ENCODE assay signal across 2 cellular contexts in the genomic region with DNA sequence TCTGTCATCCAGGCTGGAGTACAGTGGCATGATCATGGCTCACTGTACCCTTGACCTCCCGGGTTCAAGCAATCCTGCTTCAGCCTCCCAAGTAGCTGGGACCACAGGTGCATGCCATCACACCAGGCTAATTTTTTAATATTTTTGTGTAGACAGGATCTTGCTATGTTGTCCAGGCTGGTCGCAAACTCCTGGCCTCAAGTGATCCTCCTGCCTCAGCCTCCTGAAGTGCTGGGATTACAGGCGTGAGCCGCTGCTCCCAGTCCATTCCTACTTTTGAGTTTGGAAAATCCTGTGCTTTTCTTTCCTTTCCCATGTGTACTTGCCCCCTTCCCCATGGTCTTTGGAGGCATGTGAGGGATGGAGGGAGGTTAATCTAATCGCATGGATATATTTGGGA.
TF ChIP-seq lines count a peak whose summit lies in the region.

No MANE protein-coding gene starts in this region.

TF ChIP-seq in WTC11, 78 proteins besides CTCF, POLR2A, EP300 and RAD21:
- TF ChIP-seq KAT7 (CRISPR knock-in tag; IDR thresholded peaks at IDR 0.05; ENCODE audit: borderline replicate concordance) (no peak), ZNF121 (CRISPR knock-in tag; IDR thresholded peaks at IDR 0.05) (peak; percentile 77)

TF ChIP-seq in H1, 55 proteins besides CTCF, POLR2A, EP300 and RAD21:
- TF ChIP-seq, protein P1, sequence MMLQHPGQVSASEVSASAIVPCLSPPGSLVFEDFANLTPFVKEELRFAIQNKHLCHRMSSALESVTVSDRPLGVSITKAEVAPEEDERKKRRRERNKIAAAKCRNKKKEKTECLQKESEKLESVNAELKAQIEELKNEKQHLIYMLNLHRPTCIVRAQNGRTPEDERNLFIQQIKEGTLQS (IDR thresholded peaks at IDR 0.05; ENCODE audit: insufficient read depth, low read depth, low read length): no peak
- TF ChIP-seq TEAD4 (IDR thresholded peaks at IDR 0.05; ENCODE audit: low read depth, low read length) (no peak), BCL11A (IDR thresholded peaks at IDR 0.05; ENCODE audit: low read depth in 2 of 2, low read length in 2 of 2) (no peak), RXRA (IDR thresholded peaks at IDR 0.05; ENCODE audit: insufficient read depth, low read depth, low read length) (no peak), SP2 (IDR thresholded peaks at IDR 0.05; ENCODE audit: low read length) (no peak), MAFK (IDR thresholded peaks at IDR 0.05; ENCODE audit: low read depth, low read length) (no peak), SIRT6 (IDR thresholded peaks at IDR 0.05; ENCODE audit: low read length) (no peak), SP4 (IDR thresholded peaks at IDR 0.05; ENCODE audit: low read length) (no peak), CBX5 (IDR thresholded peaks at IDR 0.05; ENCODE audit: low read depth, low read length) (no peak), ASH2L (IDR thresholded peaks at IDR 0.05; ENCODE audit: low read length) (no peak), CBX8 (IDR thresholded peaks at IDR 0.05; ENCODE audit: borderline replicate concordance, low read depth, low read length) (no peak), SIN3A (conservative IDR thresholded peaks at IDR 0.05 in 1 of 2, IDR thresholded peaks at IDR 0.05 in 1 of 2; ENCODE audit: low read depth in 1 of 2, low read length in 2 of 2) (no peak)
- TF ChIP-seq, protein P2, sequence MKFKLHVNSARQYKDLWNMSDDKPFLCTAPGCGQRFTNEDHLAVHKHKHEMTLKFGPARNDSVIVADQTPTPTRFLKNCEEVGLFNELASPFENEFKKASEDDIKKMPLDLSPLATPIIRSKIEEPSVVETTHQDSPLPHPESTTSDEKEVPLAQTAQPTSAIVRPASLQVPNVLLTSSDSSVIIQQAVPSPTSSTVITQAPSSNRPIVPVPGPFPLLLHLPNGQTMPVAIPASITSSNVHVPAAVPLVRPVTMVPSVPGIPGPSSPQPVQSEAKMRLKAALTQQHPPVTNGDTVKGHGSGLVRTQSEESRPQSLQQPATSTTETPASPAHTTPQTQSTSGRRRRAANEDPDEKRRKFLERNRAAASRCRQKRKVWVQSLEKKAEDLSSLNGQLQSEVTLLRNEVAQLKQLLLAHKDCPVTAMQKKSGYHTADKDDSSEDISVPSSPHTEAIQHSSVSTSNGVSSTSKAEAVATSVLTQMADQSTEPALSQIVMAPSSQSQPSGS (IDR thresholded peaks at IDR 0.05; ENCODE audit: low read length): no peak
- TF ChIP-seq, protein P3, sequence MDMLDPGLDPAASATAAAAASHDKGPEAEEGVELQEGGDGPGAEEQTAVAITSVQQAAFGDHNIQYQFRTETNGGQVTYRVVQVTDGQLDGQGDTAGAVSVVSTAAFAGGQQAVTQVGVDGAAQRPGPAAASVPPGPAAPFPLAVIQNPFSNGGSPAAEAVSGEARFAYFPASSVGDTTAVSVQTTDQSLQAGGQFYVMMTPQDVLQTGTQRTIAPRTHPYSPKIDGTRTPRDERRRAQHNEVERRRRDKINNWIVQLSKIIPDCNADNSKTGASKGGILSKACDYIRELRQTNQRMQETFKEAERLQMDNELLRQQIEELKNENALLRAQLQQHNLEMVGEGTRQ (IDR thresholded peaks at IDR 0.05; ENCODE audit: low read length): no peak
